Comparison of ENCODE assay signal across 8 cellular contexts in genomic region chr6:85669735-85670194, GRCh38. TPM values are rescaled to one million over a fixed set of nuclear protein-coding genes. Genes with fewer than 3 reads are reported as not detected.
DNase-seq lines count a peak whose midpoint lies in the region; ATAC-seq and TF ChIP-seq lines count a peak whose summit lies in the region.

No MANE protein-coding gene starts in this region.

- H3K36me3 ChIP-seq in OCI-LY7 (ENCODE audit: insufficient read depth, low read length) (peaks cover 30% of the 10 kb centered on the region), mesodermal cell (ENCODE audit: control insufficient read depth, insufficient read depth, low read length) (peaks cover 23% of the 10 kb centered on the region)

- H3K4me3 ChIP-seq in OCI-LY7 (ENCODE audit: low read depth, low read length, poor library complexity, severe bottlenecking) (peak overlapping the region; percentile 9), mesodermal cell (ENCODE audit: extremely low read depth, insufficient read depth, low read length, poor library complexity, severe bottlenecking) (no peak overlapping the region)

- H3K9me3 ChIP-seq in OCI-LY7 (ENCODE audit: low read length) (no peaks in the 10 kb centered on the region), mesodermal cell (ENCODE audit: control insufficient read depth, low read length) (no peaks in the 10 kb centered on the region)

- H3K4me2 ChIP-seq in OCI-LY7 (ENCODE audit: low read length): peak overlapping the region; percentile 39; the same call in 1 of the 2 replicates

- CTCF ChIA-PET in OCI-LY7 (lab: Charles Lee; ENCODE audit: unreplicated experiment): interaction anchor here (0.6 kb wide), 1 partner anchor 29 kb away, joined by 3 read pairs; no protein-coding TSS in a partner anchor

- no TSS peak for BruUV-seq in OCI-LY7 (replicated peaks; lab: Mats Ljungman, UMichigan)

- peak; percentile 93 for ATAC-seq in HG02943 (IDR thresholded peaks at IDR 0.05; ENCODE audit: low read depth, unreplicated experiment)

- peak overlapping the region; percentile 55 for H3K27ac ChIP-seq in OCI-LY7 (ENCODE audit: low read depth, low read length, poor library complexity, severe bottlenecking)
- H3K27ac ChIP-seq in mesodermal cell (ENCODE audit: low read depth, low read length, severe bottlenecking): peak overlapping the region; percentile 10

- POLR2A ChIA-PET in OCI-LY7 (lab: Charles Lee): interaction anchor here (0.6 to 2.1 kb wide), 9 partner anchors 9 to 103 kb away, joined by 3 to 27 read pairs (median 3); partner anchors contain the start of gene SYNCRIP

- H3K79me2 ChIP-seq in OCI-LY7 (ENCODE audit: insufficient read depth, low read depth, low read length): peaks cover 21% of the 10 kb centered on the region; the same call in 1 of the 2 replicates

- H4K20me1 ChIP-seq in OCI-LY7 (ENCODE audit: insufficient read depth, low read length): peaks cover 16% of the 10 kb centered on the region; the same call in 1 of the 2 replicates

- H2AFZ ChIP-seq in OCI-LY7 (ENCODE audit: low read length): no peak overlapping the region

- DNase-seq in NK-92 treated with Interleukin-12 subunit alpha and Interleukin-12 subunit beta, amount 100 ng/mL, for 24 hours (lab: John Stamatoyannopoulos, UW): peak; percentile 28
- DNase-seq in NK-92 (lab: John Stamatoyannopoulos, UW; ENCODE audit: unreplicated experiment): no peak
- peak; percentile 57 for DNase-seq in OCI-LY7 (ENCODE audit: low spot score)
- peak; percentile 18 for DNase-seq in activated gamma-delta T cell treated with anti-CD3 and anti-CD28 coated beads, Interleukin-2, amount 50 U/mL, for 16 hours (ENCODE audit: low read depth)
- no peak for DNase-seq in NCI-H524 treated with DMSO at 0.1 percent for 48 hours (lab: John Stamatoyannopoulos, UW)
- DNase-seq in T1000 (lab: John Stamatoyannopoulos, UW): no peak

- no peaks in the 10 kb centered on the region for H3K9me2 ChIP-seq in OCI-LY7 (ENCODE audit: insufficient read depth, low read length)

- intact Hi-C loops in OCI-LY7 (cut with micrococcal nuclease; ENCODE audit: unreplicated experiment): loop anchor here (10.0 kb wide), 1 partner anchor 315 kb away; no protein-coding TSS in a partner anchor

- H3K4me1 ChIP-seq in OCI-LY7 (ENCODE audit: insufficient read depth, low read length, poor library complexity, severe bottlenecking) (peaks cover 31% of the 10 kb centered on the region), mesodermal cell (ENCODE audit: control insufficient read depth, insufficient read depth, low read length, poor library complexity, severe bottlenecking) (no peaks in the 10 kb centered on the region)

- WGBS in mesodermal cell (ENCODE audit: insufficient coverage in 2 of 2), 2 experiments: 42 to 50% methylated on average over 3 of the region's 4 CpGs

- no peak for TF ChIP-seq CTCF in OCI-LY7 (conservative IDR thresholded peaks at IDR 0.05; ENCODE audit: low read length)

RNA-seq across cellular contexts. Expression of gene SYNCRIP, which starts 27.1 kb away (rescaled TPM):
- 73.5 and 80.9 TPM in 2 replicates for total RNA-seq in OCI-LY7 (2014; rRNA removed; shearing (Covaris generic))
- total RNA-seq in OCI-LY7 (2022): 167 and 188 TPM in 2 replicates
- 90.6 TPM for polyA plus RNA-seq in mesodermal cell (2013, experiment 1 of 2)
- polyA plus RNA-seq in mesodermal cell (2013, experiment 2 of 2): 104 TPM

Comparison
In these comparisons a context has a peak if more than half of its experiments do, and no peak if none do; other contexts are left out.
1. DNase-seq: peak in NK-92 treated with Interleukin-12 subunit alpha and Interleukin-12 subunit beta, amount 100 ng/mL, for 24 hours (single experiment), OCI-LY7 (single experiment) and activated gamma-delta T cell treated with anti-CD3 and anti-CD28 coated beads, Interleukin-2, amount 50 U/mL, for 16 hours (single experiment); none in NK-92 (single experiment), NCI-H524 treated with DMSO at 0.1 percent for 48 hours (single experiment) and T1000 (single experiment).